10 cellular contexts compared by ENCODE assay signal in the genomic region with DNA sequence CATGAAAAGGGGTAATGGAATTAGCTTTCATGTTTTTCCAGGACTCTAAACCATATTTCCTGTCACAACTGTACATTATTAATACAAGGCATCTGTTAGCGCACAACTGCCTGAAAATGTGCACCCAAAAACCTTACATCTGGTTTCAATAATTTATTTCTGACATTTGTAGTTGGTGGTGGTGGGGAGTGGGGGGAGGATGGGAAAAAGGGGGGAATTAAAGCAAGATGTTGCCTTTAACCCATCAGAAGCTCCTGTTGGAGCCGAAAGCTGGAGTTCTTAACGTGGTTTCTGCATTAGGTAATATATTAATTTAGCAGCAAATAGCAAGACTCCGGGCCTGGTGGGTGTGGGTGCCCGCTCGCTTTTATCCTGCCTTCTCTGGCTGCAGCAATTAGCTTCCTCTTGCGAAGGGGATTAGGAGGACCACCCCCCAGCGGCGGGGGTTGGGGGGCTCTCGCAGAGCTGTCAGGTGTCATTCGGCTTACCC. TPM values are rescaled to one million over a fixed set of nuclear protein-coding genes. Genes with fewer than 3 reads are reported as not detected.
A peak's percentile ranks its signal among the peaks of the same experiment; 100 is the strongest.
DNase-seq lines count a peak whose midpoint lies in the region; ATAC-seq and FAIRE-seq lines count a peak whose summit lies in the region.
"Had no signal": no experiment of that assay in that cellular context is flagged by ENCODE, and none has a peak within 500 bp of the region (broad histone marks: within the 10 kb centered on the region; RNA-seq: fewer than 3 reads in every experiment).

No MANE protein-coding gene starts in this region.

- peaks cover 32% of the 10 kb centered on the region for H3K27me3 Mint-ChIP-seq in activated naive CD8-positive, alpha-beta T cell
- peaks cover 42% of the 10 kb centered on the region for H3K27me3 Mint-ChIP-seq in activated naive CD8-positive, alpha-beta T cell treated with anti-CD3 and anti-CD28 coated beads, Interleukin-2, amount 50 U/mL, for 24 hours
- H3K27me3 Mint-ChIP-seq in effector memory CD8-positive, alpha-beta T cell = peaks cover 63 to 79% of the 10 kb centered on the region in 2 donors

- H3K4me3 Mint-ChIP-seq in activated naive CD8-positive, alpha-beta T cell = peak overlapping the region; percentile 51
- no peak overlapping the region for H3K4me3 Mint-ChIP-seq in activated naive CD8-positive, alpha-beta T cell treated with anti-CD3 and anti-CD28 coated beads, Interleukin-2, amount 50 U/mL, for 24 hours
- peak overlapping the region; percentile 44 to 58 for H3K4me3 Mint-ChIP-seq in effector memory CD8-positive, alpha-beta T cell

- ATAC-seq in activated naive CD8-positive, alpha-beta T cell treated with anti-CD3 and anti-CD28 coated beads, Interleukin-2, amount 50 U/mL, for 24 hours = no peak
- ATAC-seq in effector memory CD8-positive, alpha-beta T cell (replicated peaks) = no peak
- ATAC-seq in HG02642 (IDR thresholded peaks at IDR 0.05; ENCODE audit: poor library complexity, unreplicated experiment) (no peak), GM19023 (IDR thresholded peaks at IDR 0.05; ENCODE audit: unreplicated experiment) (no peak)

- H3K36me3 Mint-ChIP-seq in activated naive CD8-positive, alpha-beta T cell = peaks cover 2% of the 10 kb centered on the region
- no peaks in the 10 kb centered on the region for H3K36me3 Mint-ChIP-seq in activated naive CD8-positive, alpha-beta T cell treated with anti-CD3 and anti-CD28 coated beads, Interleukin-2, amount 50 U/mL, for 24 hours (ENCODE audit: low read depth)
- peaks cover 2% of the 10 kb centered on the region for H3K36me3 Mint-ChIP-seq in effector memory CD8-positive, alpha-beta T cell (ENCODE audit: insufficient read depth)
- H3K36me3 Mint-ChIP-seq: activated naive CD8-positive, alpha-beta T cell treated with anti-CD3 and anti-CD28 coated beads, Interleukin-2, amount 10 ng/mL, durations not matched to agents 7 days and 5 days had no signal

- no peak for FAIRE-seq in urothelium cell line (lab: Jason Lieb, UNC)

- peaks cover 5% of the 10 kb centered on the region for H3K4me1 Mint-ChIP-seq in activated naive CD8-positive, alpha-beta T cell (ENCODE audit: low read depth)
- peaks cover 5% of the 10 kb centered on the region for H3K4me1 Mint-ChIP-seq in activated naive CD8-positive, alpha-beta T cell treated with anti-CD3 and anti-CD28 coated beads, Interleukin-2, amount 50 U/mL, for 24 hours
- peaks cover 0 to 4% of the 10 kb centered on the region in 2 donors for H3K4me1 Mint-ChIP-seq in effector memory CD8-positive, alpha-beta T cell (ENCODE audit: low read depth in 2 of 2)

- no peaks in the 10 kb centered on the region for H3K9me3 Mint-ChIP-seq in activated naive CD8-positive, alpha-beta T cell (ENCODE audit: low read depth)
- no peaks in the 10 kb centered on the region for H3K9me3 Mint-ChIP-seq in activated naive CD8-positive, alpha-beta T cell treated with anti-CD3 and anti-CD28 coated beads, Interleukin-2, amount 50 U/mL, for 24 hours
- H3K9me3 Mint-ChIP-seq in effector memory CD8-positive, alpha-beta T cell = no peaks in the 10 kb centered on the region
- H3K9me3 Mint-ChIP-seq: activated naive CD8-positive, alpha-beta T cell treated with anti-CD3 and anti-CD28 coated beads, Interleukin-2, amount 10 ng/mL, durations not matched to agents 7 days and 5 days had no signal

- no peak for DNase-seq in activated naive CD8-positive, alpha-beta T cell treated with anti-CD3 and anti-CD28 coated beads, Interleukin-2, amount 50 U/mL, for 24 hours
- DNase-seq in effector memory CD8-positive, alpha-beta T cell = no peak
- peak; percentile 17 for DNase-seq in mucosa of gallbladder (ENCODE audit: low spot score)
- peak; percentile 29 for DNase-seq in urothelium cell line (ENCODE audit: low spot score)
- no peak for DNase-seq in NK-92 (lab: John Stamatoyannopoulos, UW; ENCODE audit: unreplicated experiment)
- DNase-seq: Kasumi-1 had no signal

- no peak overlapping the region for H3K27ac Mint-ChIP-seq in activated naive CD8-positive, alpha-beta T cell
- H3K27ac Mint-ChIP-seq in activated naive CD8-positive, alpha-beta T cell treated with anti-CD3 and anti-CD28 coated beads, Interleukin-2, amount 50 U/mL, for 24 hours = no peak overlapping the region
- no peak overlapping the region for H3K27ac Mint-ChIP-seq in effector memory CD8-positive, alpha-beta T cell
- H3K27ac Mint-ChIP-seq: activated naive CD8-positive, alpha-beta T cell treated with anti-CD3 and anti-CD28 coated beads, Interleukin-2, amount 10 ng/mL, durations not matched to agents 7 days and 5 days had no signal

RNA-seq across cellular contexts. Expression of gene HHAT, which starts 36.9 kb away (rescaled TPM):
- total RNA-seq in mucosa of gallbladder = 14.4 TPM

RNA-seq across cellular contexts. Expression of gene SERTAD4, which starts 59.2 kb away (rescaled TPM):
- 2.6 TPM for total RNA-seq in mucosa of gallbladder
- total RNA-seq: activated naive CD8-positive, alpha-beta T cell treated with anti-CD3 and anti-CD28 coated beads, Interleukin-2, amount 10 ng/mL, durations not matched to agents 7 days and 5 days had no signal

Comparison
In these comparisons a context has a peak if more than half of its experiments do, and no peak if none do; other contexts are left out.
1. DNase-seq: peak in mucosa of gallbladder (single experiment) and urothelium cell line (single experiment); none in activated naive CD8-positive, alpha-beta T cell treated with anti-CD3 and anti-CD28 coated beads, Interleukin-2, amount 50 U/mL, for 24 hours (single experiment), effector memory CD8-positive, alpha-beta T cell (0 of 3) and NK-92 (single experiment).